23 cellular contexts compared by ENCODE assay signal in genomic region chr16:24204150-24204665, GRCh38. TPM values are rescaled to one million over a fixed set of nuclear protein-coding genes. Genes with fewer than 3 reads are reported as not detected.
DNase-seq lines count a peak whose midpoint lies in the region; ATAC-seq, FAIRE-seq and TF ChIP-seq lines count a peak whose summit lies in the region.
"Had no signal": no experiment of that assay in that cellular context is flagged by ENCODE, and none has a peak within 500 bp of the region (broad histone marks: within the 10 kb centered on the region; RNA-seq: fewer than 3 reads in every experiment).

No MANE protein-coding gene starts in this region.

- SMC1A ChIA-PET in GM12878 (lab: Charles Lee; ENCODE audit: uncharacterized antibody, unreplicated experiment): interaction anchor here (0.5 to 0.6 kb wide), 2 partner anchors 18 to 305 kb away, joined by 3 read pairs; no protein-coding TSS in a partner anchor

- TF ChIP-seq EP300 in GM12878 (IDR thresholded peaks at IDR 0.05; ENCODE audit: borderline replicate concordance in 1 of 2, control insufficient read depth in 1 of 2, low read depth in 2 of 2, low read length in 2 of 2): no peak

- no peak overlapping the region for H3K4me3 ChIP-seq in BLaER1 treated with 17β-estradiol and CSF1 and Interleukin-3, amounts not matched to agents 10 nM and 100 nM
- H3K4me3 ChIP-seq in GM12878: no peak overlapping the region
- H3K4me3 ChIP-seq in mesendoderm (ENCODE audit: low read length): no peak overlapping the region

- H4K5ac ChIP-seq in mesendoderm (ENCODE audit: low read length): no peak overlapping the region

- no peak for TF ChIP-seq POLR2A in GM12878 (IDR thresholded peaks at IDR 0.05; ENCODE audit: low read depth, low read length)

- no peak overlapping the region for H3K4ac ChIP-seq in mesendoderm (ENCODE audit: low read depth, low read length)

- H3K4me1 ChIP-seq in BLaER1 treated with 17β-estradiol and CSF1 and Interleukin-3, amounts not matched to agents 10 nM and 100 nM: peaks cover 8 to 25% (median 17%) of the 10 kb centered on the region in 10 experiments; a peak in 16 of 20 replicates
- H3K4me1 ChIP-seq in GM12878 (ENCODE audit: control insufficient read depth, insufficient read depth, low read length) (peaks cover 17% of the 10 kb centered on the region), mesendoderm (ENCODE audit: control insufficient read depth, low read depth, low read length) (peaks cover 3% of the 10 kb centered on the region)

- in situ Hi-C loops in GM12878 (cut with MboI): no loop called here

- H3K79me2 ChIP-seq in GM12878 (ENCODE audit: control insufficient read depth, insufficient read depth, low read length) (no peaks in the 10 kb centered on the region), mesendoderm (ENCODE audit: control insufficient read depth, insufficient read depth, low read length) (no peaks in the 10 kb centered on the region)

- no peaks in the 10 kb centered on the region for H3K9me3 ChIP-seq in BLaER1 treated with 17β-estradiol and CSF1 and Interleukin-3, amounts not matched to agents 10 nM and 100 nM (replicated peaks in 1 of 11)
- H3K9me3 ChIP-seq in GM12878 (replicated peaks; ENCODE audit: control insufficient read depth, insufficient read depth, low read length): no peaks in the 10 kb centered on the region; the same call in 2 of the 3 replicates

- intact Hi-C loops in GM12878 (cut with micrococcal nuclease; ENCODE audit: unreplicated experiment): no loop called here

- WGBS in GM12878 (ENCODE audit: insufficient coverage, insufficient replicate concordance, low lambda C conversion rate, missing lambda C conversion rate): 95% methylated on average over 2 of the region's 2 CpGs
- no CpG with 5 or more reads among the region's 2 CpGs for WGBS in mesendoderm (ENCODE audit: extremely low coverage, insufficient coverage, low lambda C conversion rate)

- no peaks in the 10 kb centered on the region for H3K27me3 ChIP-seq in BLaER1 treated with 17β-estradiol and CSF1 and Interleukin-3, amounts not matched to agents 10 nM and 100 nM
- H3K27me3 ChIP-seq in GM12878 (replicated peaks in 1 of 2; ENCODE audit: control insufficient read depth in 2 of 2, insufficient read depth in 2 of 2, low read length in 1 of 2): no peaks in the 10 kb centered on the region
- no peaks in the 10 kb centered on the region for H3K27me3 ChIP-seq in mesendoderm (ENCODE audit: insufficient read depth, low read length, poor library complexity)

- ATAC-seq in GM12878 (no peak), HG03108 (IDR thresholded peaks at IDR 0.05; ENCODE audit: unreplicated experiment) (no peak)
- ATAC-seq: Panc1, SK-N-SH treated with all-trans-retinoic acid at 6 μM for 48 hours had no signal

- no peak overlapping the region for H4K8ac ChIP-seq in mesendoderm (ENCODE audit: low read depth, low read length)

- peaks cover 0 to 97% (median 4%) of the 10 kb centered on the region in 11 experiments; a peak in 11 of 22 replicates for H3K36me3 ChIP-seq in BLaER1 treated with 17β-estradiol and CSF1 and Interleukin-3, amounts not matched to agents 10 nM and 100 nM
- peaks cover 6 to 38% of the 10 kb centered on the region in 2 experiments for H3K36me3 ChIP-seq in GM12878 (ENCODE audit: control insufficient read depth in 2 of 2, insufficient read depth in 2 of 2, low read length in 1 of 2)
- H3K36me3 ChIP-seq in mesendoderm (ENCODE audit: control insufficient read depth, insufficient read depth, low read length): no peaks in the 10 kb centered on the region

- H3K56ac ChIP-seq in mesendoderm (ENCODE audit: low read length): no peak overlapping the region

- no peak overlapping the region for H2AFZ ChIP-seq in GM12878 (ENCODE audit: control insufficient read depth, low read depth, low read length)

- no peak for TF ChIP-seq CTCF in GM12878 (IDR thresholded peaks at IDR 0.05 in 2 of 3, conservative IDR thresholded peaks at IDR 0.05 in 1 of 3; ENCODE audit: control insufficient read depth in 2 of 3, extremely low read depth in 1 of 3, insufficient read depth in 1 of 3, low read depth in 3 of 3, low read length in 3 of 3)

- H2BK15ac ChIP-seq in mesendoderm (replicated peaks; ENCODE audit: low read depth): no peak overlapping the region

- BruUV-seq in GM12878 (replicated peaks; lab: Mats Ljungman, UMichigan): no TSS peak

- RAD21 ChIA-PET in GM12878 (lab: Charles Lee; ENCODE audit: unreplicated experiment): no interaction called here

- peak; percentile 36 for DNase-seq in NCI-H69 (lab: John Stamatoyannopoulos, UW)
- no peak for DNase-seq in GM12878 (ENCODE audit: low read depth, low spot score)
- peak; percentile 60 for DNase-seq in mesendoderm
- no peak for DNase-seq in NCI-H345 treated with DMSO at 0.1 percent for 48 hours (lab: John Stamatoyannopoulos, UW; ENCODE audit: unreplicated experiment)
- DNase-seq in effector CD8-positive, alpha-beta T cell (lab: John Stamatoyannopoulos, UW): no peak
- DNase-seq: CD4-positive, CD25-positive, alpha-beta regulatory T cell; DMS 273 treated with DMSO at 0.1 percent for 48 hours; DND-41; Kasumi-1; NCI-H1694; NCI-H2081 treated with DMSO at 0.1 percent for 48 hours; NCI-H2171 treated with DMSO at 0.1 percent for 48 hours; NCI-H446; NCI-H526 treated with DMSO at 0.1 percent for 48 hours; SIG-M5 had no signal

- H3K18ac ChIP-seq in mesendoderm (ENCODE audit: low read length): no peak overlapping the region

- H2BK120ac ChIP-seq in mesendoderm (ENCODE audit: low read depth, low read length): no peak overlapping the region

- peaks cover 0 to 29% (median 0%) of the 10 kb centered on the region in 11 experiments; a peak in 4 of 22 replicates for H4K20me1 ChIP-seq in BLaER1 treated with 17β-estradiol and CSF1 and Interleukin-3, amounts not matched to agents 10 nM and 100 nM
- H4K20me1 ChIP-seq in GM12878 (ENCODE audit: control insufficient read depth, insufficient read depth): no peaks in the 10 kb centered on the region

- POLR2A ChIA-PET in GM12878 (lab: Charles Lee): interaction anchor here (0.6 kb wide), 1 partner anchor 136 kb away, joined by 7 read pairs; no protein-coding TSS in a partner anchor

- CTCF ChIA-PET in GM12878 (lab: Yijun Ruan, JAX): interaction anchor here (0.8 to 2.5 kb wide), 6 partner anchors 11 to 161 kb away, joined by 3 to 5 read pairs (median 4); no protein-coding TSS in a partner anchor

- no peak for TF ChIP-seq RAD21 in GM12878 (IDR thresholded peaks at IDR 0.05; ENCODE audit: insufficient read depth, low read depth, low read length)

- no peak overlapping the region for H2AK5ac ChIP-seq in mesendoderm (ENCODE audit: low read length)

- H3K27ac ChIP-seq in BLaER1 treated with 17β-estradiol and CSF1 and Interleukin-3, amounts not matched to agents 10 nM and 100 nM: no peak overlapping the region
- H3K27ac ChIP-seq in GM12878 (ENCODE audit: control insufficient read depth, insufficient read depth): peak overlapping the region; percentile 43; the same call in 1 of the 2 replicates
- H3K27ac ChIP-seq in mesendoderm (ENCODE audit: low read depth, low read length): no peak overlapping the region

- no peak overlapping the region for H3K9ac ChIP-seq in BLaER1 treated with 17β-estradiol and CSF1 and Interleukin-3, amounts not matched to agents 10 nM and 100 nM
- H3K9ac ChIP-seq in GM12878 (ENCODE audit: control insufficient read depth, insufficient read depth, low read length) (no peak overlapping the region), mesendoderm (ENCODE audit: low read length) (no peak overlapping the region)

- peak overlapping the region in 8 of 11 experiments; percentile 2 to 35 (median 18); a peak in 9 of 22 replicates for H3K4me2 ChIP-seq in BLaER1 treated with 17β-estradiol and CSF1 and Interleukin-3, amounts not matched to agents 10 nM and 100 nM
- H3K4me2 ChIP-seq in GM12878 (ENCODE audit: control insufficient read depth, insufficient read depth): no peak overlapping the region
- no peak overlapping the region for H3K4me2 ChIP-seq in mesendoderm (ENCODE audit: low read length)

- no peak for FAIRE-seq in GM12878 (lab: Jason Lieb, UNC)
- FAIRE-seq: A204.1, GM18507, H54 had no signal

- H3K79me1 ChIP-seq in mesendoderm (ENCODE audit: low read length): no peaks in the 10 kb centered on the region

- no peak overlapping the region for H2BK5ac ChIP-seq in mesendoderm (ENCODE audit: low read length)

- no peak overlapping the region for H3K23ac ChIP-seq in mesendoderm (ENCODE audit: low read length)

TF ChIP-seq in GM12878, 131 proteins besides CTCF, POLR2A, EP300 and RAD21 (continues in another document):
- TF ChIP-seq CEBPB (IDR thresholded peaks at IDR 0.05; ENCODE audit: borderline replicate concordance in 1 of 2, low read depth in 2 of 2, low read length in 2 of 2) (no peak), ZBTB33 (IDR thresholded peaks at IDR 0.05) (no peak)

RNA-seq across cellular contexts. Expression of gene CACNG3, which starts 51.9 kb away (rescaled TPM):
- total RNA-seq in GM12878 (2013; cell fraction: nucleolus; rRNA removed): 0.15 and 0.27 TPM in 2 replicates
- total RNA-seq in GM12878 (2014; rRNA removed): not detected in 2 replicates
- total RNA-seq in GM12878 (2014; rRNA removed; fragmentation: Illumina TruSeq; extraction: Trizol): not detected in 2 replicates
- total RNA-seq in GM12878 (2021): not detected in 2 replicates
- polyA plus RNA-seq in GM12878 (2011; ENCODE audit: low read depth): not detected
- 0.04 TPM in 1 of 2 replicates, not detected in the other for polyA plus RNA-seq in GM12878 (2011; rRNA removed)
- polyA plus RNA-seq in GM12878 (2011; cell fraction: cytosol; rRNA removed): 0.04 and 0.08 TPM in 2 replicates
- polyA plus RNA-seq in GM12878 (2011; cell fraction: nucleus; rRNA removed): not detected in 2 replicates
- not detected in 2 replicates for polyA plus RNA-seq in GM12878 (2012)
- polyA plus RNA-seq in GM12878 (2014; fragmentation: Illumina TruSeq; extraction: Trizol): not detected in 2 replicates
- not detected for polyA plus RNA-seq in GM12878 (2014; fragmentation: Nextera tagmentation; extraction: Ambion mirVana)
- polyA plus RNA-seq in GM12878 (2014; rRNA removed): not detected in 2 replicates
- not detected for polyA plus RNA-seq in GM12878 (2016; fragmentation: Nextera tagmentation; extraction: Ambion mirVana)
- polyA minus RNA-seq in GM12878 (2011; rRNA and poly(A)+ RNA removed): not detected in 2 replicates
- polyA minus RNA-seq in GM12878 (2011; cell fraction: cytosol; rRNA and poly(A)+ RNA removed): not detected in 2 replicates
- not detected in 2 replicates for polyA minus RNA-seq in GM12878 (2011; cell fraction: nucleus; rRNA and poly(A)+ RNA removed)
- not detected for polyA plus RNA-seq in mesendoderm (2013, experiment 1 of 2)
- polyA plus RNA-seq in mesendoderm (2013, experiment 2 of 2): not detected
- total RNA-seq: CD4-positive, CD25-positive, alpha-beta regulatory T cell; MCF 10A had no signal
- polyA plus RNA-seq: CD4-positive, CD25-positive, alpha-beta regulatory T cell had no signal

Comparison
In these comparisons a context has a peak if more than half of its experiments do, and no peak if none do; other contexts are left out.
1. H3K4me2 ChIP-seq: peak in BLaER1 treated with 17β-estradiol and CSF1 and Interleukin-3, amounts not matched to agents 10 nM and 100 nM (8 of 11); none in GM12878 (single experiment) and mesendoderm (single experiment).
2. DNase-seq: peak in NCI-H69 (single experiment) and mesendoderm (single experiment); none in GM12878 (single experiment), NCI-H345 treated with DMSO at 0.1 percent for 48 hours (single experiment) and effector CD8-positive, alpha-beta T cell (single experiment).